1 cellular context compared by ENCODE assay signal in genomic region chr12:100200450-100201181, GRCh38.
TF ChIP-seq lines count a peak whose summit lies in the region.

TSS of gene ACTR6 (plus strand) at chr12:100200815. CDS start at chr12:100200852, 37 bp downstream.

TF ChIP-seq in HepG2, 621 proteins besides CTCF, POLR2A, EP300 and RAD21 (continued from another document and continues in another):
- peak; percentile 61 for TF ChIP-seq ARID5B (CRISPR knock-in tag; IDR thresholded peaks at IDR 0.05)
- TF ChIP-seq THAP11 (CRISPR knock-in tag; IDR thresholded peaks at IDR 0.05): peak; percentile 88
- TF ChIP-seq MTERF4 (CRISPR knock-in tag; IDR thresholded peaks at IDR 0.05): no peak
- peak; percentile 53; the same call in 1 of the 2 replicates for TF ChIP-seq RARA (CRISPR knock-in tag; IDR thresholded peaks at IDR 0.05)
- peak; percentile 44; the same call in 1 of the 2 replicates for TF ChIP-seq MED13 (CRISPR knock-in tag; IDR thresholded peaks at IDR 0.05)
- TF ChIP-seq NR0B2 (CRISPR knock-in tag; IDR thresholded peaks at IDR 0.05): no peak
- TF ChIP-seq ZNF33A (CRISPR knock-in tag; IDR thresholded peaks at IDR 0.05; ENCODE audit: borderline replicate concordance): no peak
- TF ChIP-seq ZNF282 (IDR thresholded peaks at IDR 0.05; ENCODE audit: partially characterized antibody): no peak
- TF ChIP-seq GRHL1 (CRISPR knock-in tag; conservative IDR thresholded peaks at IDR 0.05): no peak
- TF ChIP-seq NFE2L2 (IDR thresholded peaks at IDR 0.05; ENCODE audit: low read length): no peak
- TF ChIP-seq ZNF20 (CRISPR knock-in tag; IDR thresholded peaks at IDR 0.05): no peak
- TF ChIP-seq ZNF709 (CRISPR knock-in tag; IDR thresholded peaks at IDR 0.05): no peak
- TF ChIP-seq ELF3 (CRISPR knock-in tag; IDR thresholded peaks at IDR 0.05): peak; percentile 84
- TF ChIP-seq ZNF770 (CRISPR knock-in tag; IDR thresholded peaks at IDR 0.05): no peak
- peak; percentile 79 for TF ChIP-seq ASH2L (IDR thresholded peaks at IDR 0.05; ENCODE audit: insufficient read length, low read depth, low read length)
- no peak for TF ChIP-seq ZNF737 (CRISPR knock-in tag; IDR thresholded peaks at IDR 0.05; ENCODE audit: borderline replicate concordance)
- peak; percentile 64; the same call in 1 of the 2 replicates for TF ChIP-seq ZNF614 (CRISPR knock-in tag; IDR thresholded peaks at IDR 0.05; ENCODE audit: borderline replicate concordance)
- TF ChIP-seq ZFP36L1 (CRISPR knock-in tag; IDR thresholded peaks at IDR 0.05): no peak
- no peak for TF ChIP-seq ZNF552 (CRISPR knock-in tag; IDR thresholded peaks at IDR 0.05; ENCODE audit: borderline replicate concordance)
- TF ChIP-seq ZFY (CRISPR knock-in tag; IDR thresholded peaks at IDR 0.05): peak; percentile 71
- peak; percentile 75 for TF ChIP-seq ZBTB21 (CRISPR knock-in tag; IDR thresholded peaks at IDR 0.05)
- no peak for TF ChIP-seq ZSCAN22 (CRISPR knock-in tag; IDR thresholded peaks at IDR 0.05)
- no peak for TF ChIP-seq ZZZ3 (CRISPR knock-in tag; IDR thresholded peaks at IDR 0.05; ENCODE audit: borderline replicate concordance)
- TF ChIP-seq REL (CRISPR knock-in tag; conservative IDR thresholded peaks at IDR 0.05): no peak
- no peak for TF ChIP-seq KLF13 (CRISPR knock-in tag; IDR thresholded peaks at IDR 0.05)
- no peak for TF ChIP-seq HOXA7 (CRISPR knock-in tag; IDR thresholded peaks at IDR 0.05)
- TF ChIP-seq ZNF7 (CRISPR knock-in tag; IDR thresholded peaks at IDR 0.05): no peak
- TF ChIP-seq ZMAT3 (CRISPR knock-in tag; conservative IDR thresholded peaks at IDR 0.05): no peak
- no peak for TF ChIP-seq ZNF468 (CRISPR knock-in tag; IDR thresholded peaks at IDR 0.05)
- peak; percentile 58 for TF ChIP-seq THRA (CRISPR knock-in tag; IDR thresholded peaks at IDR 0.05; ENCODE audit: borderline replicate concordance)
- no peak for TF ChIP-seq ZNF773 (CRISPR knock-in tag; IDR thresholded peaks at IDR 0.05; ENCODE audit: borderline replicate concordance)
- no peak for TF ChIP-seq THAP7 (CRISPR knock-in tag; IDR thresholded peaks at IDR 0.05)
- TF ChIP-seq ZNF570 (CRISPR knock-in tag; IDR thresholded peaks at IDR 0.05; ENCODE audit: borderline replicate concordance): no peak
- TF ChIP-seq RELA (CRISPR knock-in tag; IDR thresholded peaks at IDR 0.05): peak; percentile 73; the same call in 1 of the 2 replicates
- no peak for TF ChIP-seq FOXM1 (CRISPR knock-in tag; IDR thresholded peaks at IDR 0.05)
- no peak for TF ChIP-seq PHF5A (CRISPR knock-in tag; IDR thresholded peaks at IDR 0.05; ENCODE audit: low read depth, unreplicated experiment)
- peak; percentile 56; the same call in 1 of the 2 replicates for TF ChIP-seq HCFC1 (IDR thresholded peaks at IDR 0.05; ENCODE audit: low read depth, low read length)
- TF ChIP-seq SNAPC5 (CRISPR knock-in tag; IDR thresholded peaks at IDR 0.05; ENCODE audit: borderline replicate concordance): no peak
- peak; percentile 22; the same call in 1 of the 2 replicates for TF ChIP-seq NFIC (IDR thresholded peaks at IDR 0.05; ENCODE audit: low read length)
- no peak for TF ChIP-seq HNRNPUL1 (IDR thresholded peaks at IDR 0.05; ENCODE audit: low read depth, low read length)
- TF ChIP-seq RXRA (CRISPR knock-in tag; IDR thresholded peaks at IDR 0.05): no peak; the same call in 1 of the 2 replicates
- no peak for TF ChIP-seq ATF3 (CRISPR knock-in tag; IDR thresholded peaks at IDR 0.05)
- no peak for TF ChIP-seq ZNF710 (CRISPR knock-in tag; IDR thresholded peaks at IDR 0.05; ENCODE audit: borderline replicate concordance)
- TF ChIP-seq BRCA1 (CRISPR knock-in tag; IDR thresholded peaks at IDR 0.05): peak; percentile 61; the same call in 1 of the 2 replicates
- no peak for TF ChIP-seq FOXP1 (IDR thresholded peaks at IDR 0.05)
- peak; percentile 45; the same call in 1 of the 2 replicates for TF ChIP-seq FOXP1 (CRISPR knock-in tag; IDR thresholded peaks at IDR 0.05)
- TF ChIP-seq MNT (IDR thresholded peaks at IDR 0.05): peak; percentile 57
- TF ChIP-seq ZFP37 (CRISPR knock-in tag; IDR thresholded peaks at IDR 0.05; ENCODE audit: borderline replicate concordance): 0 out of 2 replicates have a peak, but pooled peaks have one; percentile 50
- TF ChIP-seq AHR (CRISPR knock-in tag; IDR thresholded peaks at IDR 0.05): no peak
- no peak; the same call in 1 of the 2 replicates for TF ChIP-seq ZFP91 (CRISPR knock-in tag; IDR thresholded peaks at IDR 0.05; ENCODE audit: borderline replicate concordance)
- no peak for TF ChIP-seq HDAC6 (IDR thresholded peaks at IDR 0.05; ENCODE audit: low read depth, low read length)
- TF ChIP-seq ZMYM3 (CRISPR knock-in tag; IDR thresholded peaks at IDR 0.05): no peak
- TF ChIP-seq SOX6 (IDR thresholded peaks at IDR 0.05): no peak
- TF ChIP-seq SOX6 (CRISPR knock-in tag; IDR thresholded peaks at IDR 0.05): no peak
